21 cellular contexts compared by ENCODE assay signal in the genomic region with DNA sequence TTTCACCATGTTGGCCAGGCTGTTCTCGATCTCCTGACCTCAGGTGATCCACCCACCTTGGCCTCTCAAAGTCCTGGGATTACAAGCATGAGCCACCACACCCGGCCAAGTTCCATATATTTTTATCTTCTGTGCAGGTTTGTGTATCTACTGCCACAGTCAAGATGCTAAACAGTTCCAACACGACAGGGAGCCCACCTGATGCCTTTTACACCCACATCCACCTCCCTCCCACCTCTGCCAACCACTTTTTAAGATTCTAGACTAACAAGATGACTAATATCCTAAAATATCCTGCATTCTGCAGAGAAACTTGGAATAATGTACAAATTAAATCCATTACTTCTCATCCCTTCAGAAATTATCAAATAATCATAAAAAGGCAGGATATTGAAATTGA. TPM values are rescaled to one million over a fixed set of nuclear protein-coding genes. Genes with fewer than 3 reads are reported as not detected.
DNase-seq lines count a peak whose midpoint lies in the region; ATAC-seq, FAIRE-seq and TF ChIP-seq lines count a peak whose summit lies in the region.
"Had no signal": no experiment of that assay in that cellular context is flagged by ENCODE, and none has a peak within 500 bp of the region (broad histone marks: within the 10 kb centered on the region; RNA-seq: fewer than 3 reads in every experiment).

No MANE protein-coding gene starts in this region.

- no peak for DNase-seq in activated naive CD4-positive, alpha-beta T cell treated with anti-CD3 and anti-CD28 coated beads, Interleukin-2, amount 50 U/mL, for 72 hours (ENCODE audit: low spot score in 2 of 2)
- DNase-seq in activated naive CD4-positive, alpha-beta T cell treated with anti-CD3 and anti-CD28 coated beads for 36 hours: no peak
- DNase-seq in DND-41 (peak; percentile 43), astrocyte (ENCODE audit: low read depth) (peak; percentile 14), putamen (ENCODE audit: low spot score) (peak; percentile 49), germinal center (ENCODE audit: low spot score) (no peak), AML-193 (lab: John Stamatoyannopoulos, UW) (no peak), SKM-1 treated with dmso at 0.1 percent for 144 hours (lab: John Stamatoyannopoulos, UW; ENCODE audit: unreplicated experiment) (no peak)
- DNase-seq: DMS79; H7; Karpas-422; MM.1S; NCI-H1092; NCI-H2081; NCI-H446 treated with DMSO at 0.1 percent for 48 hours; NCI-H748 treated with DMSO at 0.1 percent for 48 hours; NK-92 treated with Interleukin-12 subunit alpha and Interleukin-12 subunit beta, amount 100 ng/mL, for 24 hours had no signal

- H3K36me3 ChIP-seq in DND-41 (ENCODE audit: insufficient read depth, low read length) (no peaks in the 10 kb centered on the region), astrocyte (ENCODE audit: insufficient read depth, low read length) (no peaks in the 10 kb centered on the region)
- H3K36me3 ChIP-seq: BLaER1, Peyer's patch had no signal

- ATAC-seq in activated naive CD4-positive, alpha-beta T cell treated with anti-CD3 and anti-CD28 coated beads, Interleukin-2, amount 50 U/mL, for 72 hours: no peak
- ATAC-seq in DND-41 (ENCODE audit: insufficient read depth, low read depth): peak; percentile 61
- ATAC-seq: A549, Right ventricle myocardium inferior had no signal

- H3K9ac ChIP-seq in DND-41 (ENCODE audit: low read depth, low read length) (peak overlapping the region; percentile 45), astrocyte (ENCODE audit: low read length) (no peak overlapping the region)
- H3K9ac ChIP-seq: BLaER1 had no signal

- H3K4me1 ChIP-seq in DND-41 (ENCODE audit: insufficient read depth, low read length) (peaks cover 34% of the 10 kb centered on the region), astrocyte (ENCODE audit: insufficient read depth, low read length) (peaks cover 3% of the 10 kb centered on the region)
- H3K4me1 ChIP-seq: A549, BLaER1, Peyer's patch had no signal

- H3K4me2 ChIP-seq in DND-41 (ENCODE audit: insufficient read depth, low read length): peak overlapping the region; percentile 44
- H3K4me2 ChIP-seq in astrocyte (ENCODE audit: low read length): no peak overlapping the region
- H3K4me2 ChIP-seq: A549, BLaER1 had no signal

- H3K27ac ChIP-seq in DND-41 (ENCODE audit: low read length) (peak overlapping the region; percentile 95), astrocyte (ENCODE audit: low read depth, low read length) (no peak overlapping the region)
- H3K27ac ChIP-seq: A549, BLaER1, Peyer's patch had no signal

- H3K9me3 Mint-ChIP-seq in activated naive CD4-positive, alpha-beta T cell treated with anti-CD3 and anti-CD28 coated beads, Interleukin-2, amount 50 U/mL, for 72 hours: no peaks in the 10 kb centered on the region
- no peaks in the 10 kb centered on the region for H3K9me3 Mint-ChIP-seq in activated naive CD4-positive, alpha-beta T cell treated with anti-CD3 and anti-CD28 coated beads for 36 hours
- no peaks in the 10 kb centered on the region for H3K9me3 Mint-ChIP-seq in astrocyte (ENCODE audit: unreplicated experiment)

- H3K27ac Mint-ChIP-seq in activated naive CD4-positive, alpha-beta T cell treated with anti-CD3 and anti-CD28 coated beads, Interleukin-2, amount 50 U/mL, for 72 hours: peak overlapping the region; percentile 41 to 60
- H3K27ac Mint-ChIP-seq in activated naive CD4-positive, alpha-beta T cell treated with anti-CD3 and anti-CD28 coated beads for 36 hours: no peak overlapping the region
- H3K27ac Mint-ChIP-seq in astrocyte (ENCODE audit: unreplicated experiment): no peak overlapping the region

- no peak for FAIRE-seq in astrocyte (lab: Jason Lieb, UNC)
- FAIRE-seq: A549 had no signal

- H4K20me1 ChIP-seq in DND-41 (ENCODE audit: insufficient read depth, low read length) (no peaks in the 10 kb centered on the region), astrocyte (ENCODE audit: insufficient read depth, low read length) (no peaks in the 10 kb centered on the region)
- H4K20me1 ChIP-seq: BLaER1 had no signal

- H3K9me3 ChIP-seq in DND-41 (ENCODE audit: insufficient read depth, low read length, severe bottlenecking) (peaks cover 1% of the 10 kb centered on the region), astrocyte (ENCODE audit: insufficient read depth, low read depth, low read length) (no peaks in the 10 kb centered on the region)
- H3K9me3 ChIP-seq: A549, Peyer's patch had no signal

- H3K79me2 ChIP-seq in DND-41 (ENCODE audit: insufficient read depth, low read length) (peaks cover 5% of the 10 kb centered on the region; the same call in 1 of the 2 replicates), astrocyte (ENCODE audit: insufficient read depth, low read length) (no peaks in the 10 kb centered on the region)

- H3K4me3 Mint-ChIP-seq in activated naive CD4-positive, alpha-beta T cell treated with anti-CD3 and anti-CD28 coated beads for 36 hours: no peak overlapping the region
- no peak overlapping the region for H3K4me3 Mint-ChIP-seq in astrocyte (ENCODE audit: unreplicated experiment)

- no peak for TF ChIP-seq CTCF in DND-41 (IDR thresholded peaks at IDR 0.05; ENCODE audit: borderline replicate concordance, extremely low read depth, low read length, poor library complexity, severe bottlenecking)
- TF ChIP-seq CTCF in astrocyte (IDR thresholded peaks at IDR 0.05; ENCODE audit: insufficient read depth, low read depth, low read length): no peak

- H2AFZ ChIP-seq in DND-41 (ENCODE audit: low read depth, low read length) (peak overlapping the region; percentile 48; the same call in 1 of the 2 replicates), astrocyte (ENCODE audit: low read depth, low read length) (no peak overlapping the region)

- intact Hi-C loops in activated naive CD4-positive, alpha-beta T cell treated with anti-CD3 and anti-CD28 coated beads for 36 hours (cut with micrococcal nuclease): no loop called here

- H3K36me3 Mint-ChIP-seq in activated naive CD4-positive, alpha-beta T cell treated with anti-CD3 and anti-CD28 coated beads, Interleukin-2, amount 50 U/mL, for 72 hours: peaks cover 0 to 9% of the 10 kb centered on the region in 2 donors
- peaks cover 7% of the 10 kb centered on the region for H3K36me3 Mint-ChIP-seq in activated naive CD4-positive, alpha-beta T cell treated with anti-CD3 and anti-CD28 coated beads for 36 hours (ENCODE audit: low read depth)
- no peaks in the 10 kb centered on the region for H3K36me3 Mint-ChIP-seq in astrocyte (ENCODE audit: low read depth, unreplicated experiment)

- CTCF ChIA-PET in activated naive CD4-positive, alpha-beta T cell treated with anti-CD3 and anti-CD28 coated beads for 36 hours (lab: Charles Lee): no interaction called here

- H3K27me3 ChIP-seq in DND-41 (ENCODE audit: insufficient read depth, low read length, poor library complexity) (no peaks in the 10 kb centered on the region), astrocyte (ENCODE audit: insufficient read depth, low read length) (no peaks in the 10 kb centered on the region)
- H3K27me3 ChIP-seq: BLaER1, Peyer's patch had no signal

- peaks cover 18% of the 10 kb centered on the region for H3K4me1 Mint-ChIP-seq in activated naive CD4-positive, alpha-beta T cell treated with anti-CD3 and anti-CD28 coated beads for 36 hours (ENCODE audit: low read depth)
- peaks cover 8% of the 10 kb centered on the region for H3K4me1 Mint-ChIP-seq in astrocyte (ENCODE audit: low read depth, unreplicated experiment)

- peak overlapping the region in 1 of 2 experiments; percentile 7; a peak in 1 of 4 replicates for H3K4me3 ChIP-seq in DND-41 (ENCODE audit: low read depth in 1 of 2, low read length in 2 of 2)
- no peak overlapping the region for H3K4me3 ChIP-seq in astrocyte (ENCODE audit: insufficient read depth, low read depth, low read length)
- H3K4me3 ChIP-seq: A549, BLaER1, Peyer's patch had no signal

- no peaks in the 10 kb centered on the region for H3K27me3 Mint-ChIP-seq in activated naive CD4-positive, alpha-beta T cell treated with anti-CD3 and anti-CD28 coated beads for 36 hours (ENCODE audit: low read depth)
- no peaks in the 10 kb centered on the region for H3K27me3 Mint-ChIP-seq in astrocyte (ENCODE audit: low read depth, unreplicated experiment)

RNA-seq across cellular contexts. Expression of a gene that starts 19.3 kb away (rescaled TPM):
- total RNA-seq in activated naive CD4-positive, alpha-beta T cell treated with anti-CD3 and anti-CD28 coated beads, Interleukin-2, amount 50 U/mL, for 72 hours: 1,000 to 10,000 TPM; 1,695 to 1,802 TPM
- total RNA-seq in activated naive CD4-positive, alpha-beta T cell treated with anti-CD3 and anti-CD28 coated beads for 36 hours: 1,000 to 10,000 TPM; 1,983 to 2,004 TPM
- 957 and 1,087 TPM in 2 replicates for total RNA-seq in astrocyte

RNA-seq across cellular contexts. Expression of a gene that starts 49.3 kb away (rescaled TPM):
- total RNA-seq in activated naive CD4-positive, alpha-beta T cell treated with anti-CD3 and anti-CD28 coated beads, Interleukin-2, amount 50 U/mL, for 72 hours: 10 to 100 TPM; 59.1 to 69.0 TPM
- 10 to 100 TPM; 72.5 to 73.3 TPM for total RNA-seq in activated naive CD4-positive, alpha-beta T cell treated with anti-CD3 and anti-CD28 coated beads for 36 hours
- total RNA-seq in astrocyte: 240 and 251 TPM in 2 replicates

Comparison
In these comparisons a context has a peak if more than half of its experiments do, and no peak if none do; other contexts are left out.
1. H3K27ac Mint-ChIP-seq: peak in activated naive CD4-positive, alpha-beta T cell treated with anti-CD3 and anti-CD28 coated beads, Interleukin-2, amount 50 U/mL, for 72 hours (2 of 2); none in activated naive CD4-positive, alpha-beta T cell treated with anti-CD3 and anti-CD28 coated beads for 36 hours (single experiment) and astrocyte (single experiment).
2. DNase-seq: peak in DND-41 (single experiment), astrocyte (single experiment) and putamen (single experiment); none in activated naive CD4-positive, alpha-beta T cell treated with anti-CD3 and anti-CD28 coated beads, Interleukin-2, amount 50 U/mL, for 72 hours (0 of 2), activated naive CD4-positive, alpha-beta T cell treated with anti-CD3 and anti-CD28 coated beads for 36 hours (single experiment), germinal center (single experiment), AML-193 (0 of 2) and SKM-1 treated with dmso at 0.1 percent for 144 hours (single experiment).